16 cellular contexts compared by ENCODE assay signal in the genomic region with DNA sequence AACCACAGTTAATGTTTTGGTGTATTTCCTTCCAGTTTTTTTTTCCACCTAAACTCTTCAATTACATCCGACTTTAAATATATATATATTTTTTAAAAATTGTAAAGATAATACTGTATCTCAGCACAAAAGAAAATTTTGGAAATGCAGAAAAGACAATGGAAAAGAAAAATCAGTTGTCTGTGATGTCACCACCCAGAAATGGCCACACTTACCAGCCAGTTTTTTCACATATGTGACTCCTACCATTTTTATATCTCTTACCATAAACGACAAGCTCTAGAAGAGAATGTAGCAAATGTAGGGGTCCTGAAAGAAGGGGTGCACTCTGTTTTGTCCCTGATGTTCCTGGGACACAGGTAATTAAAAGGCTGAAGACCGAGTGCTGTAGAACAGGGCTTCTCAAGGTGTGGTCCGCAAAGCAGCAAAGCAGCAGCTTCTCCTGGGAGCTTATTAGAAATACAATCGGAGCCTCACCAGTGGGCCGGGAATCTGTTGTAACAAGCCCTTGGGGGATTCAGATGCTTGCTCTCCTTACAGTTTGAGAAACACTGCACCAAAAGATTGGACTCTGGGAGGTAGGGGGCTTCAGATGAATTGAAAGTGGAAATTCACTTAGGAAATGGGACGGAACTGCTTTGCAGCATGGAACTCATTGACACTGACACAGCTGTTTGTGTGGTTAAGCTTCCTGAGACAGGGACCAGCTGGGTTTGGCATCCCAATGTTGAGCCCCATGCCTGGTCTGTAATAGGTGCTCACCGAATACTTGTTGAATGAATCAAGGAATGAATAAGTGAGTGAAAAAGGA. TPM values are rescaled to one million over a fixed set of nuclear protein-coding genes. Genes with fewer than 3 reads are reported as not detected.
DNase-seq lines count a peak whose midpoint lies in the region; ATAC-seq, FAIRE-seq and TF ChIP-seq lines count a peak whose summit lies in the region.
"Had no signal": no experiment of that assay in that cellular context is flagged by ENCODE, and none has a peak within 500 bp of the region (broad histone marks: within the 10 kb centered on the region; RNA-seq: fewer than 3 reads in every experiment).

No MANE protein-coding gene starts in this region.

- ATAC-seq in GM21723 (IDR thresholded peaks at IDR 0.05; ENCODE audit: unreplicated experiment), result no peak
- ATAC-seq: gastrocnemius medialis; stimulated activated naive CD8-positive, alpha-beta T cell treated with anti-CD3 and anti-CD28 coated beads, Interleukin-15, amount 100 ng/mL, for 72 hours had no signal

- no peak overlapping the region for H3K27ac Mint-ChIP-seq in activated CD4-positive, alpha-beta T cell treated with anti-CD3 and anti-CD28 coated beads, Interleukin-2, amount 10 ng/mL, durations not matched to agents 24 days and 14 days
- H3K27ac Mint-ChIP-seq: activated T-helper 2 cell treated with anti-CD3 and anti-CD28 coated beads, Interferon-gamma antibody, Interleukin-2, Interleukin-4, amounts not matched to agents 10 μg/mL and 5 μg/mL and 100 μg/mL, durations not matched to agents 14 hours and 24 hours and 36 hours; stimulated activated naive CD8-positive, alpha-beta T cell treated with anti-CD3 and anti-CD28 coated beads, Interleukin-15, amount 100 ng/mL, for 72 hours had no signal

- peak overlapping the region; percentile 68 for H3K4me2 ChIP-seq in BLaER1

- H3K9me3 ChIP-seq in BLaER1 (no peaks in the 10 kb centered on the region), BE2C (no peaks in the 10 kb centered on the region)
- H3K9me3 ChIP-seq: gastrocnemius medialis had no signal

- no peaks in the 10 kb centered on the region for H3K4me1 Mint-ChIP-seq in activated CD4-positive, alpha-beta T cell treated with anti-CD3 and anti-CD28 coated beads, Interleukin-2, amount 10 ng/mL, durations not matched to agents 24 days and 14 days

- no peak overlapping the region for H3K27ac ChIP-seq in BLaER1
- H3K27ac ChIP-seq: gastrocnemius medialis had no signal

- H3K9ac ChIP-seq in BLaER1, result no peak overlapping the region

- intact Hi-C loops in activated CD4-positive, alpha-beta T cell treated with anti-CD3 and anti-CD28 coated beads, Interleukin-2, amount 10 ng/mL, durations not matched to agents 24 days and 14 days (cut with micrococcal nuclease), result no loop called here

- H3K27me3 Mint-ChIP-seq in activated CD4-positive, alpha-beta T cell treated with anti-CD3 and anti-CD28 coated beads, Interleukin-2, amount 10 ng/mL, durations not matched to agents 24 days and 14 days, result peaks cover 13% of the 10 kb centered on the region

- H3K4me1 ChIP-seq in BLaER1 (peaks cover 23% of the 10 kb centered on the region), BE2C (no peaks in the 10 kb centered on the region)
- H3K4me1 ChIP-seq: gastrocnemius medialis had no signal

- H3K36me3 ChIP-seq in BLaER1 (no peaks in the 10 kb centered on the region), bronchial epithelial cell (ENCODE audit: control insufficient read depth, insufficient read depth, low read length) (no peaks in the 10 kb centered on the region), BE2C (no peaks in the 10 kb centered on the region)
- H3K36me3 ChIP-seq: gastrocnemius medialis had no signal

- H3K4me3 Mint-ChIP-seq in activated CD4-positive, alpha-beta T cell treated with anti-CD3 and anti-CD28 coated beads, Interleukin-2, amount 10 ng/mL, durations not matched to agents 24 days and 14 days, result no peak overlapping the region
- H3K4me3 Mint-ChIP-seq: stimulated activated naive CD8-positive, alpha-beta T cell treated with anti-CD3 and anti-CD28 coated beads, Interleukin-15, amount 100 ng/mL, for 72 hours had no signal

- TF ChIP-seq CTCF in bronchial epithelial cell (IDR thresholded peaks at IDR 0.05; ENCODE audit: insufficient read depth, low read length, severe bottlenecking) (no peak), BE2C (IDR thresholded peaks at IDR 0.05; ENCODE audit: low read depth, low read length) (no peak)

- FAIRE-seq in HTR-8/SVneo (lab: Jason Lieb, UNC) (peak; percentile 16), bronchial epithelial cell (lab: Jason Lieb, UNC) (peak; percentile 55)

- DNase-seq in HTR-8/SVneo (ENCODE audit: insufficient read length, low spot score) (peak; percentile 36), bronchial epithelial cell (ENCODE audit: low read depth) (no peak), iris pigment epithelial cell (ENCODE audit: low read depth) (peak; percentile 66), BE2C (no peak), anterior cingulate cortex (lab: John Stamatoyannopoulos, UW) (no peak)
- no peak for DNase-seq in activated CD4-positive, alpha-beta T cell treated with anti-CD3 and anti-CD28 coated beads, Interleukin-2, amount 10 ng/mL, durations not matched to agents 24 days and 14 days
- DNase-seq: activated CD4-positive, alpha-beta T cell treated with anti-CD3 and anti-CD28 coated beads, Interleukin-2, amount 50 U/mL, for 4 hours; gastrocnemius medialis; NCI-H1417 treated with DMSO at 0.1 percent for 48 hours; posterior cingulate gyrus; stimulated activated naive CD8-positive, alpha-beta T cell treated with anti-CD3 and anti-CD28 coated beads, Interleukin-15, amount 100 ng/mL, for 72 hours had no signal

- no peaks in the 10 kb centered on the region for H3K9me3 Mint-ChIP-seq in activated CD4-positive, alpha-beta T cell treated with anti-CD3 and anti-CD28 coated beads, Interleukin-2, amount 10 ng/mL, durations not matched to agents 24 days and 14 days
- H3K9me3 Mint-ChIP-seq: activated T-helper 2 cell treated with anti-CD3 and anti-CD28 coated beads, Interferon-gamma antibody, Interleukin-2, Interleukin-4, amounts not matched to agents 10 μg/mL and 5 μg/mL and 100 μg/mL, durations not matched to agents 14 hours and 24 hours and 36 hours; stimulated activated naive CD8-positive, alpha-beta T cell treated with anti-CD3 and anti-CD28 coated beads, Interleukin-15, amount 100 ng/mL, for 72 hours had no signal

- H3K4me3 ChIP-seq in BLaER1 (no peak overlapping the region), bronchial epithelial cell (ENCODE audit: low read depth, low read length) (no peak overlapping the region), BE2C (ENCODE audit: low read depth, low read length) (no peak overlapping the region)
- H3K4me3 ChIP-seq: gastrocnemius medialis had no signal

- no peaks in the 10 kb centered on the region for H4K20me1 ChIP-seq in BLaER1

- H3K36me3 Mint-ChIP-seq in activated CD4-positive, alpha-beta T cell treated with anti-CD3 and anti-CD28 coated beads, Interleukin-2, amount 10 ng/mL, durations not matched to agents 24 days and 14 days (ENCODE audit: low read depth), result no peaks in the 10 kb centered on the region
- H3K36me3 Mint-ChIP-seq: CD14-positive monocyte had no signal

- H3K27me3 ChIP-seq in BLaER1, result no peaks in the 10 kb centered on the region
- peaks cover 2% of the 10 kb centered on the region for H3K27me3 ChIP-seq in bronchial epithelial cell (ENCODE audit: control insufficient read depth, insufficient read depth, low read length)
- H3K27me3 ChIP-seq in BE2C, result no peaks in the 10 kb centered on the region

RNA-seq across cellular contexts. Expression of gene ALPL, which starts 44.1 kb away (rescaled TPM):
- total RNA-seq in bronchial epithelial cell, result not detected in 2 replicates
- not detected in 2 replicates for total RNA-seq in activated CD4-positive, alpha-beta T cell treated with anti-CD3 and anti-CD28 coated beads, Interleukin-2, amount 10 ng/mL, durations not matched to agents 24 days and 14 days
- polyA plus RNA-seq in BE2C (2012; ENCODE audit: insufficient read depth, insufficient read length, low read depth), result 0.43 TPM
- total RNA-seq: activated T-helper 2 cell treated with anti-CD3 and anti-CD28 coated beads, Interferon-gamma antibody, Interleukin-2, Interleukin-4, amounts not matched to agents 10 μg/mL and 5 μg/mL and 100 μg/mL, durations not matched to agents 14 hours and 24 hours and 36 hours; lung microvascular endothelial cell had no signal
- polyA plus RNA-seq: CD14-positive monocyte had no signal

Comparison
In these comparisons a context has a peak if more than half of its experiments do, and no peak if none do; other contexts are left out.
1. DNase-seq: peak in HTR-8/SVneo (single experiment) and iris pigment epithelial cell (single experiment); none in bronchial epithelial cell (single experiment), activated CD4-positive, alpha-beta T cell treated with anti-CD3 and anti-CD28 coated beads, Interleukin-2, amount 10 ng/mL, durations not matched to agents 24 days and 14 days (single experiment), BE2C (single experiment) and anterior cingulate cortex (0 of 58).